ENCODE assay signal across 8 cellular contexts in genomic region chr18:48540329-48541025, GRCh38. TPM values are rescaled to one million over a fixed set of nuclear protein-coding genes. Genes with fewer than 3 reads are reported as not detected.
A peak's percentile ranks its signal among the peaks of the same experiment; 100 is the strongest.
DNase-seq lines count a peak whose midpoint lies in the region; ATAC-seq and TF ChIP-seq lines count a peak whose summit lies in the region.

No MANE protein-coding gene starts in this region.

- H3K36me3 ChIP-seq in psoas muscle (ENCODE audit: insufficient read depth in 1 of 2, low read depth in 1 of 2): no peaks in the 10 kb centered on the region

- no peaks in the 10 kb centered on the region for H3K27me3 ChIP-seq in psoas muscle (ENCODE audit: insufficient read depth in 3 of 3, low read length in 2 of 3)

- peak overlapping the region; percentile 99 for H3K4me3 ChIP-seq in AG09309 (ENCODE audit: control insufficient read depth, low read depth, low read length)
- H3K4me3 ChIP-seq in psoas muscle: peak overlapping the region; percentile 77

- H3K4me1 ChIP-seq in psoas muscle: peaks cover 38% of the 10 kb centered on the region

- TF ChIP-seq CTCF in AG09309 (IDR thresholded peaks at IDR 0.05; ENCODE audit: control insufficient read depth, insufficient read depth, low read depth, low read length, missing control alignments) (peak; percentile 32), psoas muscle (IDR thresholded peaks at IDR 0.05) (peak; percentile 25)

- H3K27ac ChIP-seq in psoas muscle: peak overlapping the region; percentile 95

- ATAC-seq in GM19043 (IDR thresholded peaks at IDR 0.05; ENCODE audit: low read depth, unreplicated experiment) (peak; percentile 21), psoas muscle (peak; percentile 76 to 83 (median 80))

- WGBS in psoas muscle, 3 donors: 0 to 1% (median 0%) methylated on average over 64 to 80 of the region's 80 CpGs

- no peaks in the 10 kb centered on the region for H3K9me3 ChIP-seq in psoas muscle

- intact Hi-C loops in psoas muscle (cut with DNase I): loop anchor here (5.0 kb wide), 3 partner anchors 47 to 122 kb away; no protein-coding TSS in a partner anchor

- DNase-seq in AG09309 (ENCODE audit: low read depth): no peak
- peak; percentile 50 for DNase-seq in HuH-7 (ENCODE audit: low spot score)
- DNase-seq in T-helper 1 cell: peak in 4 of 5 donors; percentile 16 to 29 (median 20)
- peak; percentile 81 for DNase-seq in astrocyte of the hippocampus (ENCODE audit: low read depth, low spot score)
- peak; percentile 37 to 61 for DNase-seq in hippocampal formation (lab: John Stamatoyannopoulos, UW)
- peak; percentile 80 to 89 for DNase-seq in psoas muscle
- no peak for DNase-seq in NCI-H446 treated with DMSO at 0.1 percent for 48 hours (lab: John Stamatoyannopoulos, UW)

RNA-seq across cellular contexts. Expression of gene CTIF, which starts 1.6 kb away (rescaled TPM):
- total RNA-seq in psoas muscle: 10 to 100 TPM; 25.4 to 40.5 (median 29.7) TPM
- polyA plus RNA-seq in psoas muscle: 10 to 100 TPM; 11.3 to 26.9 (median 11.9) TPM

Comparison
In these comparisons a context has a peak if more than half of its experiments do, and no peak if none do; other contexts are left out.
1. DNase-seq: peak in HuH-7 (single experiment), T-helper 1 cell (4 of 5), astrocyte of the hippocampus (single experiment), hippocampal formation (2 of 2) and psoas muscle (2 of 2); none in AG09309 (single experiment) and NCI-H446 treated with DMSO at 0.1 percent for 48 hours (single experiment).